In genomic region chr11:127003260-127003981, GRCh38 we compare ENCODE assay signal across 9 cellular contexts. TPM values are rescaled to one million over a fixed set of nuclear protein-coding genes. Genes with fewer than 3 reads are reported as not detected.
DNase-seq lines count a peak whose midpoint lies in the region; ATAC-seq and TF ChIP-seq lines count a peak whose summit lies in the region.
"Had no signal": no experiment of that assay in that cellular context is flagged by ENCODE, and none has a peak within 500 bp of the region (broad histone marks: within the 10 kb centered on the region; RNA-seq: fewer than 3 reads in every experiment).

No MANE protein-coding gene starts in this region.

- H3K4me1 ChIP-seq in lower lobe of right lung, result peaks cover 9% of the 10 kb centered on the region

- H3K9me3 ChIP-seq in lower lobe of right lung, result no peaks in the 10 kb centered on the region

- ATAC-seq in lower lobe of right lung (peak; percentile 48 to 57), GM21717 (IDR thresholded peaks at IDR 0.05; ENCODE audit: unreplicated experiment) (no peak), GM21360 (IDR thresholded peaks at IDR 0.05; ENCODE audit: unreplicated experiment) (no peak)

- peaks cover 73% of the 10 kb centered on the region for H3K27me3 ChIP-seq in lower lobe of right lung (ENCODE audit: low read depth)

- intact Hi-C loops in lower lobe of right lung (cut with DNase I), result no loop called here

- no peaks in the 10 kb centered on the region for H3K36me3 ChIP-seq in lower lobe of right lung

- no peak overlapping the region for H3K4me3 ChIP-seq in lower lobe of right lung

- TF ChIP-seq CTCF in GM12872 (IDR thresholded peaks at IDR 0.05; ENCODE audit: insufficient read depth, low read depth, low read length), result peak; percentile 44
- TF ChIP-seq CTCF in lower lobe of right lung (IDR thresholded peaks at IDR 0.05), result peak; percentile 20

- peak; percentile 45 for DNase-seq in NCI-H2029 (lab: John Stamatoyannopoulos, UW)
- peak; percentile 29 for DNase-seq in cerebellar cortex (ENCODE audit: low spot score)
- DNase-seq in lower lobe of right lung, result no peak
- no peak for DNase-seq in NOMO-1 (lab: John Stamatoyannopoulos, UW; ENCODE audit: unreplicated experiment in 2 of 2)
- DNase-seq in SKM-1 treated with dmso at 0.1 percent for 144 hours (lab: John Stamatoyannopoulos, UW; ENCODE audit: unreplicated experiment), result no peak
- DNase-seq: naive B cell had no signal

- H3K27ac ChIP-seq in lower lobe of right lung, result no peak overlapping the region

RNA-seq across cellular contexts. Expression of gene KIRREL3, which starts 2.9 kb away (rescaled TPM):
- total RNA-seq in lower lobe of right lung, result 0.15 TPM

Comparison
In these comparisons a context has a peak if more than half of its experiments do, and no peak if none do; other contexts are left out.
1. DNase-seq: peak in NCI-H2029 (single experiment) and cerebellar cortex (single experiment); none in lower lobe of right lung (single experiment), NOMO-1 (0 of 2) and SKM-1 treated with dmso at 0.1 percent for 144 hours (single experiment).
2. ATAC-seq: peak in lower lobe of right lung (2 of 2); none in GM21717 (single experiment) and GM21360 (single experiment).